Comparison of ENCODE assay signal across 23 cellular contexts in the genomic region with DNA sequence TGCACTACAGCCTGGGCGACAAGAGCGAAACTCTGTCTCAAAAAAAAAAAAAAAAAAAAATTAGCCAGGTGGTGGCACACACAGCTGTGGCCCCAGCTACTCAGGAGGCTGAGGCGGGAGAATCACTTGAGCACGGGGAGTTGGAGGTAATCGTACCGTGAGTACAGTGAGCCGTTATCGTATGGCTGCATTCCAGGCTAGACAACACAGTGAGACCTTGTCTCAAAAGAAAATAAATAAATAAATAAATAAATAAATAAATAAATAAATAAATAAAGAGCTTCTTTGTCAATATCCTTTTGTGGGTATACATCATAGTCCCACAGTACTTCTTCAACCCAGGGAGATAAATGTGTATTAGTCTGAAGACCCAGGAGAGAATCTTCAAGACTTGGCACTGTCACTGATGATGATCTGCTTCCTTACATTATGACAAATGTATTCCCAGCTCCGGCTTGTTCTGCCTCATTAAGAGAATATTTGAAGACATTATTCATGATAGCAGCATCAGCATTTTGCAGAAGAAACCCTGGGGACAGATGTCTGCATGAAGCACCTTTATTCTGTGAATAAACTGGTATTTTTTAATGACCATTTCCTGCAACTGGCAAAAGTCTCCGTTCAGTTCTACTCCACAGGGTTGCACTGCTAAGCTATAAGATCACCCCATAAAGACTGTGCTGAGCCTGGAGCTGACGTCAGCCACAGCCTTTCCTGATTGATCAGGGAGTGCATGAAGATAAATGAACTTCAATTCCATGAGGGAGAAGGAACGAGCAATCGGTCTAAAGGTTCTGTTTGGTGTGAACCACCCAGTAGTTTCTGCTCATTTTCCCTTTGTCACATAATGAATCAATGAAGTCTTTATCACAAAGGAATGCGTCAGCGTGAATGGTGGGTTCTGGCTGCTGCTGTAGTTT. TPM values are rescaled to one million over a fixed set of nuclear protein-coding genes. Genes with fewer than 3 reads are reported as not detected.
DNase-seq lines count a peak whose midpoint lies in the region; ATAC-seq, FAIRE-seq and TF ChIP-seq lines count a peak whose summit lies in the region.
"Had no signal": no experiment of that assay in that cellular context is flagged by ENCODE, and none has a peak within 500 bp of the region (broad histone marks: within the 10 kb centered on the region; RNA-seq: fewer than 3 reads in every experiment).

No MANE protein-coding gene starts in this region.

- CTCF ChIA-PET in A549 (lab: Yijun Ruan, JAX), result interaction anchor here (0.6 to 12.7 kb wide), 7 partner anchors 13 to 238 kb away, joined by 3 to 169 read pairs (median 7); a partner anchor contains a TSS
- CTCF ChIA-PET in K562 (lab: Yijun Ruan, JAX; ENCODE audit: low intra/inter-chr PET ratio), result no interaction called here

- ATAC-seq in A549 (no peak), K562 (no peak), HG03432 (IDR thresholded peaks at IDR 0.05; ENCODE audit: unreplicated experiment) (no peak)
- ATAC-seq: HCT116 had no signal

- no peak for TF ChIP-seq POLR2A in A549 (IDR thresholded peaks at IDR 0.05; ENCODE audit: low read length)
- TF ChIP-seq POLR2A in K562 (conservative IDR thresholded peaks at IDR 0.05), result no peak

- H3K9me1 ChIP-seq in K562 (ENCODE audit: control insufficient read depth, insufficient read depth, low read length), result no peaks in the 10 kb centered on the region

- H3K9ac ChIP-seq in K562 (ENCODE audit: insufficient read depth in 1 of 2, low read depth in 2 of 2, low read length in 2 of 2), result no peak overlapping the region

- H3K4me3 ChIP-seq in A549, result no peak overlapping the region
- H3K4me3 ChIP-seq in GM06990 (replicated peaks; ENCODE audit: low read depth, low read length), result no peak overlapping the region
- H3K4me3 ChIP-seq in K562, result no peak overlapping the region
- H3K4me3 ChIP-seq in BE2C (ENCODE audit: low read depth, low read length), result no peak overlapping the region
- H3K4me3 ChIP-seq: sigmoid colon, stomach had no signal

- peaks cover 9% of the 10 kb centered on the region; the same call in 2 of the 3 replicates for H3K4me1 ChIP-seq in A549
- peaks cover 0 to 20% of the 10 kb centered on the region in 2 experiments; a peak in 2 of 5 replicates for H3K4me1 ChIP-seq in K562 (replicated peaks in 1 of 2; ENCODE audit: control insufficient read depth in 2 of 2, insufficient read depth in 2 of 2, low read length in 2 of 2)
- no peaks in the 10 kb centered on the region for H3K4me1 ChIP-seq in BE2C
- H3K4me1 ChIP-seq: sigmoid colon had no signal

- H3K9me3 ChIP-seq in A549 (peaks cover 14% of the 10 kb centered on the region; the same call in 1 of the 3 replicates), K562 (replicated peaks; ENCODE audit: control insufficient read depth, insufficient read depth, low read depth, low read length) (no peaks in the 10 kb centered on the region; the same call in none of the 2 replicates), BE2C (no peaks in the 10 kb centered on the region)
- H3K9me3 ChIP-seq: sigmoid colon had no signal

- H3K27me3 ChIP-seq in GM06990 (replicated peaks; ENCODE audit: control insufficient read depth, insufficient read depth, low read length) (no peaks in the 10 kb centered on the region), K562 (ENCODE audit: control insufficient read depth in 2 of 2, insufficient read depth in 2 of 2, low read length in 2 of 2) (peaks cover 2 to 23% of the 10 kb centered on the region in 2 experiments; a peak in 3 of 5 replicates), BE2C (no peaks in the 10 kb centered on the region)

- intact Hi-C loops in K562 (cut with micrococcal nuclease), result no loop called here

- peaks cover 3% of the 10 kb centered on the region; the same call in 1 of the 2 replicates for H4K20me1 ChIP-seq in K562 (replicated peaks; ENCODE audit: control insufficient read depth, insufficient read depth, low read length)

- no peak overlapping the region for H2AFZ ChIP-seq in K562 (ENCODE audit: low read depth, low read length)

- DNase-seq in A549 (ENCODE audit: low read depth in 1 of 2, low spot score in 1 of 2) (no peak), GM06990 (ENCODE audit: extremely low read depth, insufficient read length) (peak; percentile 20), K562 (ENCODE audit: extremely low read depth in 1 of 4, low spot score in 3 of 4) (no peak), mesenteric fat pad (ENCODE audit: low spot score) (peak; percentile 5), DMS53 (lab: John Stamatoyannopoulos, UW) (no peak), BE2C (no peak), RPMI8226 (no peak)
- DNase-seq: activated CD4-positive, alpha-beta T cell treated with anti-CD3 and anti-CD28 coated beads, Interleukin-2, amount 50 U/mL, for 48 hours; activated naive CD4-positive, alpha-beta T cell treated with anti-CD3 and anti-CD28 coated beads for 36 hours; activated T-cell treated with anti-CD3 and anti-CD28 coated beads for 4 hours; NCI-H1105 treated with DMSO at 0.1 percent for 48 hours; NCI-H82; nucleus accumbens; stimulated activated CD4-positive, alpha-beta T cell treated with anti-CD3 and anti-CD28 coated beads, Interleukin-2, amount 100 ng/mL, for 24 hours; stomach had no signal

- H3K27ac ChIP-seq in A549 (no peak overlapping the region), K562 (ENCODE audit: extremely low read depth, low read depth, low read length) (no peak overlapping the region)
- H3K27ac ChIP-seq: sigmoid colon had no signal

- H3K79me2 ChIP-seq in K562 (ENCODE audit: control insufficient read depth, insufficient read depth, low read length), result no peaks in the 10 kb centered on the region

- in situ Hi-C loops in K562 (cut with MboI), result loop anchor here (5.0 kb wide), 1 partner anchor 80 kb away; no protein-coding TSS in a partner anchor

- POLR2A ChIA-PET in A549 (lab: Yijun Ruan, JAX) (no interaction called here), K562 (lab: Yijun Ruan, JAX) (interaction anchor here (1.1 to 1.7 kb wide), 4 partner anchors 21 to 298 kb away, joined by 3 to 6 read pairs (median 4); a partner anchor contains a TSS)

- BruUV-seq in K562 (replicated peaks; lab: Mats Ljungman, UMichigan), result no TSS peak

- H3K36me3 ChIP-seq in GM06990 (ENCODE audit: control insufficient read depth, insufficient read depth, low read length) (no peaks in the 10 kb centered on the region), K562 (ENCODE audit: control insufficient read depth, insufficient read depth, low read length) (no peaks in the 10 kb centered on the region), BE2C (no peaks in the 10 kb centered on the region)
- H3K36me3 ChIP-seq: sigmoid colon, stomach had no signal

- FAIRE-seq in A549 (lab: Jason Lieb, UNC) (no peak), K562 (lab: Jason Lieb, UNC) (peak; percentile 44)
- FAIRE-seq: RCC 7860 had no signal

- no peak for TF ChIP-seq EP300 in A549 (IDR thresholded peaks at IDR 0.05)
- no peak for TF ChIP-seq EP300 in K562 (IDR thresholded peaks at IDR 0.05; ENCODE audit: low read length)

- WGBS in A549 (ENCODE audit: missing lambda C conversion rate), result 75% methylated on average over 15 of the region's 15 CpGs
- WGBS in K562 (ENCODE audit: insufficient coverage, low coverage, missing lambda C conversion rate), result 2% methylated on average over 13 of the region's 15 CpGs

- TF ChIP-seq RAD21 in A549 (conservative IDR thresholded peaks at IDR 0.05 in 1 of 2, IDR thresholded peaks at IDR 0.05 in 1 of 2), result no peak
- no peak for TF ChIP-seq RAD21 in K562 (CRISPR knock-in tag; conservative IDR thresholded peaks at IDR 0.05 in 1 of 2, IDR thresholded peaks at IDR 0.05 in 1 of 2)

- TF ChIP-seq CTCF in A549 (IDR thresholded peaks at IDR 0.05), result no peak
- no peak for TF ChIP-seq CTCF in GM06990 (IDR thresholded peaks at IDR 0.05; ENCODE audit: insufficient read depth, low read length, poor library complexity, severe bottlenecking)
- TF ChIP-seq CTCF in K562 (IDR thresholded peaks at IDR 0.05 in 2 of 3, conservative IDR thresholded peaks at IDR 0.05 in 1 of 3; ENCODE audit: insufficient read depth in 2 of 3, low read depth in 1 of 3, low read length in 3 of 3), result no peak
- TF ChIP-seq CTCF in BE2C (IDR thresholded peaks at IDR 0.05; ENCODE audit: low read depth, low read length), result no peak

- no peak overlapping the region for H3K4me2 ChIP-seq in A549
- no peak overlapping the region for H3K4me2 ChIP-seq in K562 (ENCODE audit: insufficient read depth, low read length)

RNA-seq across cellular contexts. Expression of a gene that starts 1.7 kb away (rescaled TPM):
- 1.4 and 1.8 TPM in 2 replicates for polyA plus RNA-seq in A549 (2011; rRNA removed)
- polyA plus RNA-seq in A549 (2012; cell fraction: cytosol; rRNA removed), result 1.5 and 2.3 TPM in 2 replicates
- 3.0 and 3.6 TPM in 2 replicates for polyA plus RNA-seq in A549 (2012; cell fraction: nucleus; rRNA removed)
- polyA plus RNA-seq in A549 (2017; fragmentation: RNase III; extraction: RNeasy Plus Mini Kit Qiagen cat#74134 plus additional on column Dnase treatment), result 0.62 to 1.1 TPM (median 1.0 TPM) in 3 replicates
- polyA minus RNA-seq in A549 (2011; rRNA and poly(A)+ RNA removed), result 1.2 TPM in 2 replicates
- total RNA-seq in K562 (2011; cell fraction: chromatin; rRNA removed; ENCODE audit: low replicate concordance), result not detected in 2 replicates
- not detected in 2 replicates for total RNA-seq in K562 (2011; cell fraction: nucleolus; rRNA removed)
- total RNA-seq in K562 (2011; cell fraction: nucleoplasm; rRNA removed), result not detected in 2 replicates
- not detected in 2 replicates for total RNA-seq in K562 (2014; rRNA removed)
- total RNA-seq in K562 (2014; rRNA removed; fragmentation: Illumina TruSeq; extraction: Trizol), result not detected in 2 replicates
- not detected in 2 replicates for total RNA-seq in K562 (2015; rRNA removed; fragmentation: Illumina TruSeq; extraction: Trizol)
- total RNA-seq in K562 (2021), result not detected in 2 replicates
- not detected in 2 replicates for polyA plus RNA-seq in K562 (2011; rRNA removed)
- not detected in 2 replicates for polyA plus RNA-seq in K562 (2011; cell fraction: cytosol; rRNA removed)
- polyA plus RNA-seq in K562 (2011; cell fraction: nucleus; rRNA removed), result not detected in 2 replicates
- polyA plus RNA-seq in K562 (2012), result not detected in 2 replicates
- polyA plus RNA-seq in K562 (2014; fragmentation: Illumina TruSeq; extraction: Trizol), result not detected in 2 replicates
- polyA plus RNA-seq in K562 (2014; fragmentation: Nextera tagmentation; extraction: Ambion mirVana), result not detected
- not detected in 2 replicates for polyA plus RNA-seq in K562 (2014; rRNA removed)
- not detected in 2 replicates for polyA minus RNA-seq in K562 (2011; rRNA and poly(A)+ RNA removed)
- polyA minus RNA-seq in K562 (2011; cell fraction: cytosol; rRNA and poly(A)+ RNA removed), result not detected in 2 replicates
- polyA minus RNA-seq in K562 (2011; cell fraction: nucleus; rRNA and poly(A)+ RNA removed), result not detected in 2 replicates
- not detected for total RNA-seq in mesenteric fat pad
- not detected for polyA plus RNA-seq in BE2C (2012; ENCODE audit: insufficient read depth, insufficient read length, low read depth)
- total RNA-seq: activated naive CD4-positive, alpha-beta T cell treated with anti-CD3 and anti-CD28 coated beads for 36 hours; aorta; G401; sigmoid colon; urinary bladder had no signal
- polyA plus RNA-seq: urinary bladder had no signal

RNA-seq across cellular contexts. Expression of a gene that starts 12.7 kb away (rescaled TPM):
- polyA plus RNA-seq in A549 (2011; rRNA removed), result not detected in 2 replicates
- polyA plus RNA-seq in A549 (2012; cell fraction: cytosol; rRNA removed), result not detected in 2 replicates
- not detected in 2 replicates for polyA plus RNA-seq in A549 (2012; cell fraction: nucleus; rRNA removed)
- not detected in 3 replicates for polyA plus RNA-seq in A549 (2017; fragmentation: RNase III; extraction: RNeasy Plus Mini Kit Qiagen cat#74134 plus additional on column Dnase treatment)
- polyA minus RNA-seq in A549 (2011; rRNA and poly(A)+ RNA removed), result not detected in 2 replicates
- total RNA-seq in K562 (2011; cell fraction: chromatin; rRNA removed; ENCODE audit: low replicate concordance), result not detected in 2 replicates
- not detected in 2 replicates for total RNA-seq in K562 (2011; cell fraction: nucleolus; rRNA removed)
- not detected in 2 replicates for total RNA-seq in K562 (2011; cell fraction: nucleoplasm; rRNA removed)
- total RNA-seq in K562 (2014; rRNA removed), result not detected in 2 replicates
- total RNA-seq in K562 (2014; rRNA removed; fragmentation: Illumina TruSeq; extraction: Trizol), result not detected in 2 replicates
- not detected in 2 replicates for total RNA-seq in K562 (2015; rRNA removed; fragmentation: Illumina TruSeq; extraction: Trizol)
- total RNA-seq in K562 (2021), result not detected in 2 replicates
- polyA plus RNA-seq in K562 (2011; rRNA removed), result not detected in 2 replicates
- polyA plus RNA-seq in K562 (2011; cell fraction: cytosol; rRNA removed), result not detected in 2 replicates
- polyA plus RNA-seq in K562 (2011; cell fraction: nucleus; rRNA removed), result not detected in 2 replicates
- polyA plus RNA-seq in K562 (2012), result 0.14 and 0.18 TPM in 2 replicates
- polyA plus RNA-seq in K562 (2014; fragmentation: Illumina TruSeq; extraction: Trizol), result not detected in 2 replicates
- polyA plus RNA-seq in K562 (2014; fragmentation: Nextera tagmentation; extraction: Ambion mirVana), result not detected
- not detected in 2 replicates for polyA plus RNA-seq in K562 (2014; rRNA removed)
- polyA minus RNA-seq in K562 (2011; rRNA and poly(A)+ RNA removed), result not detected in 2 replicates
- polyA minus RNA-seq in K562 (2011; cell fraction: cytosol; rRNA and poly(A)+ RNA removed), result not detected in 2 replicates
- not detected in 2 replicates for polyA minus RNA-seq in K562 (2011; cell fraction: nucleus; rRNA and poly(A)+ RNA removed)
- not detected for total RNA-seq in mesenteric fat pad
- not detected for polyA plus RNA-seq in BE2C (2012; ENCODE audit: insufficient read depth, insufficient read length, low read depth)
- total RNA-seq: activated naive CD4-positive, alpha-beta T cell treated with anti-CD3 and anti-CD28 coated beads for 36 hours; aorta; G401; mononuclear cell; sigmoid colon; stomach; urinary bladder had no signal
- polyA plus RNA-seq: stomach, urinary bladder had no signal

RNA-seq across cellular contexts. Expression of a gene that starts 22.2 kb away (rescaled TPM):
- not detected in 2 replicates for polyA plus RNA-seq in A549 (2011; rRNA removed)
- polyA plus RNA-seq in A549 (2012; cell fraction: cytosol; rRNA removed), result 0.01 TPM in 1 of 2 replicates, not detected in the other
- polyA plus RNA-seq in A549 (2012; cell fraction: nucleus; rRNA removed), result not detected in 2 replicates
- polyA plus RNA-seq in A549 (2017; fragmentation: RNase III; extraction: RNeasy Plus Mini Kit Qiagen cat#74134 plus additional on column Dnase treatment), result not detected in 3 replicates
- polyA minus RNA-seq in A549 (2011; rRNA and poly(A)+ RNA removed), result not detected in 2 replicates
- total RNA-seq in K562 (2011; cell fraction: chromatin; rRNA removed; ENCODE audit: low replicate concordance), result not detected in 2 replicates
- not detected in 2 replicates for total RNA-seq in K562 (2011; cell fraction: nucleolus; rRNA removed)
- total RNA-seq in K562 (2011; cell fraction: nucleoplasm; rRNA removed), result not detected in 2 replicates
- total RNA-seq in K562 (2014; rRNA removed), result not detected in 2 replicates
- total RNA-seq in K562 (2014; rRNA removed; fragmentation: Illumina TruSeq; extraction: Trizol), result not detected in 2 replicates
- total RNA-seq in K562 (2015; rRNA removed; fragmentation: Illumina TruSeq; extraction: Trizol), result not detected in 2 replicates
- not detected in 2 replicates for total RNA-seq in K562 (2021)
- not detected in 2 replicates for polyA plus RNA-seq in K562 (2011; rRNA removed)
- polyA plus RNA-seq in K562 (2011; cell fraction: cytosol; rRNA removed), result not detected in 2 replicates
- polyA plus RNA-seq in K562 (2011; cell fraction: nucleus; rRNA removed), result not detected in 2 replicates
- not detected in 2 replicates for polyA plus RNA-seq in K562 (2012)
- not detected in 2 replicates for polyA plus RNA-seq in K562 (2014; fragmentation: Illumina TruSeq; extraction: Trizol)
- polyA plus RNA-seq in K562 (2014; fragmentation: Nextera tagmentation; extraction: Ambion mirVana), result not detected
- polyA plus RNA-seq in K562 (2014; rRNA removed), result not detected in 2 replicates
- not detected in 2 replicates for polyA minus RNA-seq in K562 (2011; rRNA and poly(A)+ RNA removed)
- polyA minus RNA-seq in K562 (2011; cell fraction: cytosol; rRNA and poly(A)+ RNA removed), result not detected in 2 replicates
- not detected in 2 replicates for polyA minus RNA-seq in K562 (2011; cell fraction: nucleus; rRNA and poly(A)+ RNA removed)
- not detected for total RNA-seq in mesenteric fat pad
- polyA plus RNA-seq in BE2C (2012; ENCODE audit: insufficient read depth, insufficient read length, low read depth), result not detected
- total RNA-seq: activated naive CD4-positive, alpha-beta T cell treated with anti-CD3 and anti-CD28 coated beads for 36 hours; aorta; G401; mononuclear cell; sigmoid colon had no signal

RNA-seq across cellular contexts. Expression of a gene that starts 22.5 kb away (rescaled TPM):
- polyA plus RNA-seq in A549 (2011; rRNA removed) (1.8 and 2.6 TPM in 2 replicates), A549 (2017; fragmentation: RNase III; extraction: RNeasy Plus Mini Kit Qiagen cat#74134 plus additional on column Dnase treatment) (5.4 to 7.8 TPM (median 5.6 TPM) in 3 replicates), K562 (2011; rRNA removed) (4.3 and 6.2 TPM in 2 replicates), K562 (2014; fragmentation: Illumina TruSeq; extraction: Trizol) (5.0 and 14.0 TPM in 2 replicates), K562 (2014; fragmentation: Nextera tagmentation; extraction: Ambion mirVana) (under 1 TPM; 0.23 to 0.85 TPM), K562 (2014; rRNA removed) (21.7 and 27.2 TPM in 2 replicates)
- polyA plus RNA-seq in A549 (2012; cell fraction: cytosol; rRNA removed), result 10.3 and 13.0 TPM in 2 replicates
- 24.4 and 25.6 TPM in 2 replicates for polyA plus RNA-seq in A549 (2012; cell fraction: nucleus; rRNA removed)
- 1.0 and 3.1 TPM in 2 replicates for polyA minus RNA-seq in A549 (2011; rRNA and poly(A)+ RNA removed)
- 2.8 and 15.1 TPM in 2 replicates for total RNA-seq in K562 (2011; cell fraction: chromatin; rRNA removed; ENCODE audit: low replicate concordance)
- total RNA-seq in K562 (2011; cell fraction: nucleolus; rRNA removed), result 22.0 and 23.0 TPM in 2 replicates
- 9.8 and 13.5 TPM in 2 replicates for total RNA-seq in K562 (2011; cell fraction: nucleoplasm; rRNA removed)
- total RNA-seq in K562 (2014; rRNA removed) (23.8 and 36.3 TPM in 2 replicates), K562 (2014; rRNA removed; fragmentation: Illumina TruSeq; extraction: Trizol) (1.5 and 2.0 TPM in 2 replicates), K562 (2015; rRNA removed; fragmentation: Illumina TruSeq; extraction: Trizol) (6.2 and 6.6 TPM in 2 replicates), K562 (2021) (26.7 and 27.8 TPM in 2 replicates), mesenteric fat pad (12.9 TPM)
- 11.0 and 34.8 TPM in 2 replicates for polyA plus RNA-seq in K562 (2011; cell fraction: cytosol; rRNA removed)
- 27.2 and 46.8 TPM in 2 replicates for polyA plus RNA-seq in K562 (2011; cell fraction: nucleus; rRNA removed)
- polyA plus RNA-seq in K562 (2012), result 20.9 and 25.8 TPM in 2 replicates
- polyA minus RNA-seq in K562 (2011; rRNA and poly(A)+ RNA removed), result 0.72 and 1.2 TPM in 2 replicates
- 5.7 and 7.1 TPM in 2 replicates for polyA minus RNA-seq in K562 (2011; cell fraction: cytosol; rRNA and poly(A)+ RNA removed)
- 11.9 and 15.1 TPM in 2 replicates for polyA minus RNA-seq in K562 (2011; cell fraction: nucleus; rRNA and poly(A)+ RNA removed)
- 1.2 TPM for polyA plus RNA-seq in BE2C (2012; ENCODE audit: insufficient read depth, insufficient read length, low read depth)

RNA-seq across cellular contexts. Expression of a gene that starts 45.5 kb away (rescaled TPM):
- 78.8 and 95.1 TPM in 2 replicates for polyA plus RNA-seq in A549 (2011; rRNA removed)
- 221 and 240 TPM in 2 replicates for polyA plus RNA-seq in A549 (2012; cell fraction: cytosol; rRNA removed)
- polyA plus RNA-seq in A549 (2012; cell fraction: nucleus; rRNA removed), result 604 and 688 TPM in 2 replicates
- 163 to 176 TPM (median 164 TPM) in 3 replicates for polyA plus RNA-seq in A549 (2017; fragmentation: RNase III; extraction: RNeasy Plus Mini Kit Qiagen cat#74134 plus additional on column Dnase treatment)
- polyA minus RNA-seq in A549 (2011; rRNA and poly(A)+ RNA removed), result 65.6 and 104 TPM in 2 replicates
- total RNA-seq in K562 (2011; cell fraction: chromatin; rRNA removed; ENCODE audit: low replicate concordance), result 348 and 937 TPM in 2 replicates
- 683 and 713 TPM in 2 replicates for total RNA-seq in K562 (2011; cell fraction: nucleolus; rRNA removed)
- 505 and 528 TPM in 2 replicates for total RNA-seq in K562 (2011; cell fraction: nucleoplasm; rRNA removed)
- total RNA-seq in K562 (2014; rRNA removed), result 408 and 468 TPM in 2 replicates
- 111 and 135 TPM in 2 replicates for total RNA-seq in K562 (2014; rRNA removed; fragmentation: Illumina TruSeq; extraction: Trizol)
- 242 and 251 TPM in 2 replicates for total RNA-seq in K562 (2015; rRNA removed; fragmentation: Illumina TruSeq; extraction: Trizol)
- 404 and 408 TPM in 2 replicates for total RNA-seq in K562 (2021)
- polyA plus RNA-seq in K562 (2011; rRNA removed), result 172 and 261 TPM in 2 replicates
- 251 and 329 TPM in 2 replicates for polyA plus RNA-seq in K562 (2011; cell fraction: cytosol; rRNA removed)
- polyA plus RNA-seq in K562 (2011; cell fraction: nucleus; rRNA removed), result 669 and 851 TPM in 2 replicates
- polyA plus RNA-seq in K562 (2012), result 286 and 337 TPM in 2 replicates
- 209 and 273 TPM in 2 replicates for polyA plus RNA-seq in K562 (2014; fragmentation: Illumina TruSeq; extraction: Trizol)
- polyA plus RNA-seq in K562 (2014; fragmentation: Nextera tagmentation; extraction: Ambion mirVana), result 10 to 100 TPM; 10.8 to 32.9 TPM
- polyA plus RNA-seq in K562 (2014; rRNA removed), result 423 and 426 TPM in 2 replicates
- polyA minus RNA-seq in K562 (2011; rRNA and poly(A)+ RNA removed), result 81.2 and 91.3 TPM in 2 replicates
- polyA minus RNA-seq in K562 (2011; cell fraction: cytosol; rRNA and poly(A)+ RNA removed), result 141 and 202 TPM in 2 replicates
- 134 and 170 TPM in 2 replicates for polyA minus RNA-seq in K562 (2011; cell fraction: nucleus; rRNA and poly(A)+ RNA removed)
- total RNA-seq in mesenteric fat pad, result 147 TPM
- 1,032 TPM for polyA plus RNA-seq in BE2C (2012; ENCODE audit: insufficient read depth, insufficient read length, low read depth)

Comparison
In these comparisons a context has a peak if more than half of its experiments do, and no peak if none do; other contexts are left out.
1. DNase-seq: peak in GM06990 (single experiment) and mesenteric fat pad (single experiment); none in A549 (0 of 2), K562 (0 of 4), DMS53 (single experiment), BE2C (single experiment) and RPMI8226 (single experiment).